In genomic region chr3:172100482-172100881, GRCh38 we compare ENCODE assay signal across 22 cellular contexts.
DNase-seq lines count a peak whose midpoint lies in the region; ATAC-seq, FAIRE-seq and TF ChIP-seq lines count a peak whose summit lies in the region.
"Had no signal": no experiment of that assay in that cellular context is flagged by ENCODE, and none has a peak within 500 bp of the region (broad histone marks: within the 10 kb centered on the region; RNA-seq: fewer than 3 reads in every experiment).

No MANE protein-coding gene starts in this region.

- peak; percentile 42 for ATAC-seq in HG02763 (IDR thresholded peaks at IDR 0.05; ENCODE audit: unreplicated experiment)
- no peak for ATAC-seq in foreskin keratinocyte
- ATAC-seq: activated CD8-positive, alpha-beta T cell treated with anti-CD3 and anti-CD28 coated beads, Interleukin-2, amount 10 ng/mL, durations not matched to agents 7 days and 5 days; heart left ventricle; naive thymus-derived CD4-positive, alpha-beta T cell had no signal

- H3K27me3 ChIP-seq in foreskin keratinocyte (no peaks in the 10 kb centered on the region), H7 (ENCODE audit: control insufficient read depth, insufficient read depth, low read length) (no peaks in the 10 kb centered on the region)
- H3K27me3 ChIP-seq: esophagus muscularis mucosa, heart left ventricle, spleen had no signal

- no peaks in the 10 kb centered on the region for H3K36me3 ChIP-seq in H7 (replicated peaks; ENCODE audit: control insufficient read depth, insufficient read depth, low read length)
- H3K36me3 ChIP-seq: esophagus muscularis mucosa, heart left ventricle, spleen had no signal

- TF ChIP-seq CTCF in foreskin keratinocyte (conservative IDR thresholded peaks at IDR 0.05), result no peak

- no peak overlapping the region for H3K4me3 ChIP-seq in H7 (ENCODE audit: insufficient read depth, low read depth, low read length)
- H3K4me3 ChIP-seq: esophagus muscularis mucosa, heart left ventricle, spleen had no signal

- FAIRE-seq in urothelium cell line (lab: Jason Lieb, UNC), result no peak
- FAIRE-seq: bronchial epithelial cell, islet of Langerhans, RCC 7860 had no signal

- H3K27ac ChIP-seq in foreskin keratinocyte, result no peak overlapping the region
- H3K27ac ChIP-seq: C4-2B, esophagus muscularis mucosa, VCaP had no signal

- H3K4me1 ChIP-seq in foreskin keratinocyte, result peaks cover 66% of the 10 kb centered on the region

- DNase-seq in NCI-H526 treated with DMSO at 0.1 percent for 48 hours (lab: John Stamatoyannopoulos, UW) (peak; percentile 71), NCI-H526 (lab: John Stamatoyannopoulos, UW) (no peak), NAMALWA (ENCODE audit: low spot score) (peak; percentile 84), HuH-7.5 (ENCODE audit: low spot score) (no peak), urothelium cell line (ENCODE audit: low spot score) (no peak), foreskin keratinocyte (no peak), H7 (no peak)
- DNase-seq: activated CD8-positive, alpha-beta T cell treated with anti-CD3 and anti-CD28 coated beads, Interleukin-2, amount 10 ng/mL, durations not matched to agents 7 days and 5 days; activated naive CD8-positive, alpha-beta T cell treated with anti-CD3 and anti-CD28 coated beads for 36 hours; heart left ventricle; NCI-H2081; spleen; stimulated activated naive CD4-positive, alpha-beta T cell; trophoblast cell had no signal

Comparison
In these comparisons a context has a peak if more than half of its experiments do, and no peak if none do; other contexts are left out.
1. DNase-seq: peak in NCI-H526 treated with DMSO at 0.1 percent for 48 hours (single experiment) and NAMALWA (single experiment); none in NCI-H526 (0 of 2), HuH-7.5 (single experiment), urothelium cell line (single experiment), foreskin keratinocyte (0 of 2) and H7 (single experiment).